ENCODE assay signal across 31 cellular contexts in genomic region chr19:2197270-2197669, GRCh38. TPM values are rescaled to one million over a fixed set of nuclear protein-coding genes. Genes with fewer than 3 reads are reported as not detected.
"Had no signal": no experiment of that assay in that cellular context is flagged by ENCODE, and none has a peak within 500 bp of the region (broad histone marks: within the 10 kb centered on the region; RNA-seq: fewer than 3 reads in every experiment).

No MANE protein-coding gene starts in this region.

- H3K4me1 ChIP-seq: gastrocnemius medialis, parathyroid adenoma, testis, transverse colon had no signal

- H3K9ac ChIP-seq: parathyroid adenoma had no signal

- H3K4me1 Mint-ChIP-seq: activated CD4-positive, alpha-beta T cell treated with anti-CD3 and anti-CD28 coated beads for 36 hours; activated naive CD8-positive, alpha-beta T cell treated with anti-CD3 and anti-CD28 coated beads, Interleukin-2, amount 50 U/mL, for 24 hours; mesothelial cell of epicardium had no signal

- H3K27ac Mint-ChIP-seq: activated CD4-positive, alpha-beta T cell treated with anti-CD3 and anti-CD28 coated beads for 36 hours; activated CD8-positive, alpha-beta T cell treated with anti-CD3 and anti-CD28 coated beads, Interleukin-2, amount 10 ng/mL, durations not matched to agents 7 days and 5 days; activated naive CD4-positive, alpha-beta T cell treated with anti-CD3 and anti-CD28 coated beads for 36 hours; activated naive CD8-positive, alpha-beta T cell treated with anti-CD3 and anti-CD28 coated beads, Interleukin-2, amount 50 U/mL, for 24 hours; dendritic cell treated with granulocyte-macrophage colony-stimulating factor and Interleukin-4, amounts not matched to agents 40 ng/mL and 50 ng/mL, for 4 days; mesothelial cell of epicardium; T-cell; T-helper 2 cell treated with Interferon-gamma antibody and Interleukin-4, amounts not matched to agents 5 μg/mL and 100 μg/mL, for 36 hours had no signal

- ATAC-seq: activated CD4-positive, alpha-beta T cell treated with anti-CD3 and anti-CD28 coated beads for 36 hours; activated CD8-positive, alpha-beta memory T cell treated with anti-CD3 and anti-CD28 coated beads, Interleukin-2, amount 10 ng/mL, durations not matched to agents 7 days and 5 days; activated CD8-positive, alpha-beta T cell treated with anti-CD3 and anti-CD28 coated beads, Interleukin-2, amount 10 ng/mL, durations not matched to agents 7 days and 5 days; activated naive CD8-positive, alpha-beta T cell treated with anti-CD3 and anti-CD28 coated beads, Interleukin-2, amount 50 U/mL, for 24 hours; gastrocnemius medialis; left colon; psoas muscle; T-cell had no signal

- H3K27me3 Mint-ChIP-seq: activated CD4-positive, alpha-beta T cell treated with anti-CD3 and anti-CD28 coated beads for 36 hours; activated CD8-positive, alpha-beta memory T cell treated with anti-CD3 and anti-CD28 coated beads, Interleukin-2, amount 10 ng/mL, durations not matched to agents 7 days and 5 days; activated naive CD8-positive, alpha-beta T cell treated with anti-CD3 and anti-CD28 coated beads, Interleukin-2, amount 50 U/mL, for 24 hours; central memory CD8-positive, alpha-beta T cell; dendritic cell treated with granulocyte-macrophage colony-stimulating factor and Interleukin-4, amounts not matched to agents 40 ng/mL and 50 ng/mL, for 4 days; naive B cell; T-cell had no signal

- H2AFZ ChIP-seq: hepatocyte, parathyroid adenoma had no signal

- H3K4me3 Mint-ChIP-seq: activated CD4-positive, alpha-beta T cell treated with anti-CD3 and anti-CD28 coated beads for 36 hours; activated CD8-positive, alpha-beta memory T cell treated with anti-CD3 and anti-CD28 coated beads, Interleukin-2, amount 10 ng/mL, durations not matched to agents 7 days and 5 days; activated CD8-positive, alpha-beta T cell treated with anti-CD3 and anti-CD28 coated beads, Interleukin-2, amount 10 ng/mL, durations not matched to agents 7 days and 5 days; activated naive CD4-positive, alpha-beta T cell treated with anti-CD3 and anti-CD28 coated beads for 36 hours; activated naive CD8-positive, alpha-beta T cell treated with anti-CD3 and anti-CD28 coated beads, Interleukin-2, amount 50 U/mL, for 24 hours; central memory CD8-positive, alpha-beta T cell; dendritic cell treated with granulocyte-macrophage colony-stimulating factor and Interleukin-4, amounts not matched to agents 40 ng/mL and 50 ng/mL, for 4 days; mesothelial cell of epicardium; naive B cell; T-cell; T-helper 2 cell treated with Interferon-gamma antibody and Interleukin-4, amounts not matched to agents 5 μg/mL and 100 μg/mL, for 36 hours had no signal

- H3K4me3 ChIP-seq: gastrocnemius medialis, hepatocyte, psoas muscle, right atrium auricular region, smooth muscle cell, testis, transverse colon had no signal

- H3K9me3 Mint-ChIP-seq: activated naive CD4-positive, alpha-beta T cell treated with anti-CD3 and anti-CD28 coated beads for 36 hours; activated naive CD8-positive, alpha-beta T cell treated with anti-CD3 and anti-CD28 coated beads, Interleukin-2, amount 50 U/mL, for 24 hours; central memory CD8-positive, alpha-beta T cell; dendritic cell treated with granulocyte-macrophage colony-stimulating factor and Interleukin-4, amounts not matched to agents 40 ng/mL and 50 ng/mL, for 4 days; mesothelial cell of epicardium; naive B cell; T-cell; T-helper 2 cell treated with Interferon-gamma antibody and Interleukin-4, amounts not matched to agents 5 μg/mL and 100 μg/mL, for 36 hours had no signal

- H3K36me3 Mint-ChIP-seq: naive B cell had no signal

- H3K27me3 ChIP-seq: gastrocnemius medialis, hepatocyte, right atrium auricular region, testis, transverse colon had no signal

- H3K27ac ChIP-seq: gastrocnemius medialis, hepatocyte, parathyroid adenoma, psoas muscle, right atrium auricular region, testis, transverse colon had no signal

- H3K4me2 ChIP-seq: hepatocyte, smooth muscle cell had no signal

- H3K9me3 ChIP-seq: gastrocnemius medialis, psoas muscle, right atrium auricular region, testis, transverse colon had no signal

- DNase-seq: activated CD4-positive, alpha-beta T cell treated with anti-CD3 and anti-CD28 coated beads for 36 hours; activated CD4-positive, CD25-positive, alpha-beta regulatory T cell; activated CD8-positive, alpha-beta memory T cell treated with anti-CD3 and anti-CD28 coated beads, Interleukin-2, amount 10 ng/mL, durations not matched to agents 7 days and 5 days; activated CD8-positive, alpha-beta T cell treated with anti-CD3 and anti-CD28 coated beads, Interleukin-2, amount 10 ng/mL, durations not matched to agents 7 days and 5 days; activated effector memory CD4-positive, alpha-beta T cell treated with Interleukin-2 at 50 U/mL for 16 hours; activated naive CD4-positive, alpha-beta T cell treated with anti-CD3 and anti-CD28 coated beads for 36 hours; activated naive CD8-positive, alpha-beta T cell treated with anti-CD3 and anti-CD28 coated beads, Interleukin-2, amount 50 U/mL, for 24 hours; amygdala; effector CD4-positive, alpha-beta T cell; gastrocnemius medialis; left colon; mammary epithelial cell; naive B cell; occipital lobe; psoas muscle; stimulated activated CD4-positive, alpha-beta T cell treated with anti-CD3 and anti-CD28 coated beads, Interleukin-1b, Interleukin-23, amount 100 ng/mL, for 48 hours; stimulated activated CD4-positive, alpha-beta T cell treated with anti-CD3 and anti-CD28 coated beads, Interleukin-4, amount 100 ng/mL, for 4 hours; stimulated activated CD8-positive, alpha-beta memory T cell treated with anti-CD3 and anti-CD28 coated beads, Interleukin-4, amount 100 ng/mL, for 48 hours; stimulated activated naive CD4-positive, alpha-beta T cell; T-cell; testis; transverse colon had no signal

RNA-seq across cellular contexts. Expression of gene AMH, which starts 51.9 kb away (rescaled TPM):
- total RNA-seq: occipital lobe, urinary bladder had no signal
